8 cellular contexts compared by ENCODE assay signal in the genomic region with DNA sequence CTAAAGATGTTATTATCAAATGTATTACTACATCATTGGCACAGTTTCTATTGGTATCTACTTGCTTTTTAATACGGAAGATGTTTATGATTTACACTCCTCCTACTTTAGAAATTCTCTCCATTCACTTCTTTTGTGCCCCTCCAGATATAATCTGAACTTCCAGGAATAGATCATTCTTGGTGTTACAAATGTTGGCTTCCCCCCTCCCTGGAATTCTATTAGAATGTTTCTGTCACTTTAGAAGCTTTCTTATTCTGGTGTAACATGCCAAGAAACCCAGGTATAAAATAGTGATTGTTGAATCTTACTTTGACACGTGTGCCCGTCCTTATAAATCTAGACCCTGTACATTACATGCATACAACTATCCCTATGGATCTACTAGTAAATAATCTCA. TPM values are rescaled to one million over a fixed set of nuclear protein-coding genes. Genes with fewer than 3 reads are reported as not detected.
DNase-seq lines count a peak whose midpoint lies in the region; ATAC-seq and TF ChIP-seq lines count a peak whose summit lies in the region.

No MANE protein-coding gene starts in this region.

- no peaks in the 10 kb centered on the region for H3K9me2 ChIP-seq in Loucy (replicated peaks; ENCODE audit: low read depth, low read length)

- CTCF ChIA-PET in CD4-positive, alpha-beta memory T cell (lab: Charles Lee; ENCODE audit: partially characterized antibody), result no interaction called here

- peaks cover 19 to 25% (median 21%) of the 10 kb centered on the region in 4 donors for H3K4me1 Mint-ChIP-seq in CD4-positive, alpha-beta memory T cell
- H3K4me1 Mint-ChIP-seq in dendritic cell treated with granulocyte-macrophage colony-stimulating factor and Interleukin-4, amounts not matched to agents 40 ng/mL and 50 ng/mL, for 4 days (ENCODE audit: low read depth), result peaks cover 16% of the 10 kb centered on the region
- H3K4me1 Mint-ChIP-seq in neural progenitor cell, result peaks cover 19% of the 10 kb centered on the region

- H3K9me3 ChIP-seq in CD4-positive, alpha-beta memory T cell (ENCODE audit: control insufficient read depth in 1 of 2, low read length in 2 of 2), result no peaks in the 10 kb centered on the region
- H3K9me3 ChIP-seq in Loucy (ENCODE audit: insufficient read depth, low read depth, low read length), result no peaks in the 10 kb centered on the region
- H3K9me3 ChIP-seq in neural progenitor cell (ENCODE audit: low read depth), result no peaks in the 10 kb centered on the region
- no peaks in the 10 kb centered on the region for H3K9me3 ChIP-seq in adrenal gland (replicated peaks in 1 of 3)

- ATAC-seq in GM19035 (IDR thresholded peaks at IDR 0.05; ENCODE audit: unreplicated experiment) (no peak), GM19452 (IDR thresholded peaks at IDR 0.05; ENCODE audit: unreplicated experiment) (no peak)

- peak overlapping the region; percentile 66 for H3K9ac ChIP-seq in Loucy (ENCODE audit: low read depth, low read length, poor library complexity, severe bottlenecking)
- H3K9ac ChIP-seq in neural progenitor cell, result peak overlapping the region; percentile 39

- H3K27me3 Mint-ChIP-seq in CD4-positive, alpha-beta memory T cell, result no peaks in the 10 kb centered on the region
- peaks cover 12% of the 10 kb centered on the region for H3K27me3 Mint-ChIP-seq in dendritic cell treated with granulocyte-macrophage colony-stimulating factor and Interleukin-4, amounts not matched to agents 40 ng/mL and 50 ng/mL, for 4 days
- H3K27me3 Mint-ChIP-seq in neural progenitor cell (ENCODE audit: insufficient read depth, low read depth), result peaks cover 2% of the 10 kb centered on the region

- peaks cover 3 to 21% of the 10 kb centered on the region in 2 donors for H3K36me3 Mint-ChIP-seq in CD4-positive, alpha-beta memory T cell
- peaks cover 19% of the 10 kb centered on the region for H3K36me3 Mint-ChIP-seq in dendritic cell treated with granulocyte-macrophage colony-stimulating factor and Interleukin-4, amounts not matched to agents 40 ng/mL and 50 ng/mL, for 4 days (ENCODE audit: low read depth)
- peaks cover 5% of the 10 kb centered on the region for H3K36me3 Mint-ChIP-seq in neural progenitor cell

- H3K4me1 ChIP-seq in CD4-positive, alpha-beta memory T cell (ENCODE audit: insufficient read depth, low read length), result peaks cover 30% of the 10 kb centered on the region
- H3K4me1 ChIP-seq in Loucy (ENCODE audit: insufficient read depth, low read length, poor library complexity, severe bottlenecking), result peaks cover 30% of the 10 kb centered on the region
- peaks cover 19% of the 10 kb centered on the region for H3K4me1 ChIP-seq in neural progenitor cell
- H3K4me1 ChIP-seq in adrenal gland (replicated peaks in 1 of 2), result peaks cover 8 to 29% of the 10 kb centered on the region in 2 donors

- H3K4me3 Mint-ChIP-seq in CD4-positive, alpha-beta memory T cell, result peak overlapping the region; percentile 66 to 99 (median 98)
- peak overlapping the region; percentile 92 for H3K4me3 Mint-ChIP-seq in dendritic cell treated with granulocyte-macrophage colony-stimulating factor and Interleukin-4, amounts not matched to agents 40 ng/mL and 50 ng/mL, for 4 days
- H3K4me3 Mint-ChIP-seq in neural progenitor cell, result peak overlapping the region; percentile 99

- TF ChIP-seq CTCF in Loucy (conservative IDR thresholded peaks at IDR 0.05; ENCODE audit: low read length) (no peak), neural progenitor cell (IDR thresholded peaks at IDR 0.05) (no peak), adrenal gland (IDR thresholded peaks at IDR 0.05) (no peak)

- H2AFZ ChIP-seq in Loucy (ENCODE audit: low read length) (peak overlapping the region; percentile 97), neural progenitor cell (replicated peaks) (peak overlapping the region; percentile 84)

- intact Hi-C loops in CD4-positive, alpha-beta memory T cell (cut with micrococcal nuclease), result loop anchor here (2.0 to 5.0 kb wide), 3 partner anchors 176 to 431 kb away; partner anchors contain the start of gene PPP2R5C
- intact Hi-C loops in dendritic cell treated with granulocyte-macrophage colony-stimulating factor and Interleukin-4, amounts not matched to agents 40 ng/mL and 50 ng/mL, for 4 days (cut with micrococcal nuclease), result no loop called here
- intact Hi-C loops in adrenal gland (cut with DNase I), result no loop called here

- peak overlapping the region; percentile 72 for H3K4me2 ChIP-seq in Loucy (ENCODE audit: low read depth, low read length, poor library complexity, severe bottlenecking)
- peak overlapping the region; percentile 75 for H3K4me2 ChIP-seq in neural progenitor cell

- H3K27ac Mint-ChIP-seq in CD4-positive, alpha-beta memory T cell, result peak overlapping the region in 6 of 7 donors; percentile 38 to 97 (median 80)
- peak overlapping the region; percentile 95 for H3K27ac Mint-ChIP-seq in dendritic cell treated with granulocyte-macrophage colony-stimulating factor and Interleukin-4, amounts not matched to agents 40 ng/mL and 50 ng/mL, for 4 days
- H3K27ac Mint-ChIP-seq in neural progenitor cell, result no peak overlapping the region

- H3K9me3 Mint-ChIP-seq in CD4-positive, alpha-beta memory T cell, result no peaks in the 10 kb centered on the region
- H3K9me3 Mint-ChIP-seq in dendritic cell treated with granulocyte-macrophage colony-stimulating factor and Interleukin-4, amounts not matched to agents 40 ng/mL and 50 ng/mL, for 4 days, result no peaks in the 10 kb centered on the region
- H3K9me3 Mint-ChIP-seq in neural progenitor cell, result no peaks in the 10 kb centered on the region

- H3K4me3 ChIP-seq in CD4-positive, alpha-beta memory T cell (ENCODE audit: low read length in 2 of 2), result peak overlapping the region in 1 of 2 donors; percentile 91
- H3K4me3 ChIP-seq in Loucy (ENCODE audit: low read length, poor library complexity, severe bottlenecking) (peak overlapping the region; percentile 96), neural progenitor cell (peak overlapping the region; percentile 91), adrenal gland (peak overlapping the region in 1 of 4 donors; percentile 91)

- H3F3A ChIP-seq in Loucy (ENCODE audit: low read depth) (no peaks in the 10 kb centered on the region), neural progenitor cell (ENCODE audit: low read depth) (peaks cover 8% of the 10 kb centered on the region)

- peak overlapping the region; percentile 92 for H3K27ac ChIP-seq in CD4-positive, alpha-beta memory T cell (ENCODE audit: low read depth, low read length)
- no peak overlapping the region for H3K27ac ChIP-seq in neural progenitor cell
- H3K27ac ChIP-seq in adrenal gland, result no peak overlapping the region

- TF ChIP-seq POLR2A in adrenal gland (IDR thresholded peaks at IDR 0.05), result no peak

- DNase-seq in CD4-positive, alpha-beta memory T cell, result no peak
- DNase-seq in neural progenitor cell (ENCODE audit: low spot score), result no peak
- no peak for DNase-seq in adrenal gland
- DNase-seq in AG20443 (ENCODE audit: low spot score), result no peak

- H4K20me1 ChIP-seq in Loucy (ENCODE audit: insufficient read depth, low read length, poor library complexity, severe bottlenecking) (peaks cover 29% of the 10 kb centered on the region), neural progenitor cell (ENCODE audit: low read depth) (peaks cover 30% of the 10 kb centered on the region)

- no peaks in the 10 kb centered on the region for H3K27me3 ChIP-seq in CD4-positive, alpha-beta memory T cell (ENCODE audit: insufficient read depth, low read length)
- no peaks in the 10 kb centered on the region for H3K27me3 ChIP-seq in Loucy (ENCODE audit: insufficient read depth, low read length, poor library complexity, severe bottlenecking)
- H3K27me3 ChIP-seq in neural progenitor cell, result no peaks in the 10 kb centered on the region
- no peaks in the 10 kb centered on the region for H3K27me3 ChIP-seq in adrenal gland

- POLR2A ChIA-PET in CD4-positive, alpha-beta memory T cell (lab: Charles Lee; ENCODE audit: partially characterized antibody), result no interaction called here

- 16 to 26% (median 18%) methylated on average over 3 of the region's 3 CpGs for WGBS in adrenal gland, 4 donors

- H3K79me2 ChIP-seq in Loucy (ENCODE audit: insufficient read depth, low read length) (peaks cover 42% of the 10 kb centered on the region), neural progenitor cell (ENCODE audit: low read depth) (peaks cover 51% of the 10 kb centered on the region)

- no peaks in the 10 kb centered on the region for H3K36me3 ChIP-seq in CD4-positive, alpha-beta memory T cell (ENCODE audit: insufficient read depth, low read length)
- H3K36me3 ChIP-seq in Loucy (ENCODE audit: insufficient read depth, low read length) (no peaks in the 10 kb centered on the region), neural progenitor cell (no peaks in the 10 kb centered on the region), adrenal gland (replicated peaks in 1 of 2) (no peaks in the 10 kb centered on the region)

RNA-seq across cellular contexts. Expression of gene WDR20, which starts 1.2 kb away (rescaled TPM):
- 10 to 100 TPM; 56.8 to 57.9 TPM for total RNA-seq in CD4-positive, alpha-beta memory T cell
- 10 to 100 TPM; 18.8 to 22.3 TPM for polyA plus RNA-seq in CD4-positive, alpha-beta memory T cell
- total RNA-seq in neural progenitor cell (ENCODE audit: low replicate concordance) (18.2 and 22.4 TPM in 2 replicates), adrenal gland (10 to 100 TPM; 13.1 to 55.9 (median 48.1) TPM)
- polyA plus RNA-seq in adrenal gland, result 10 to 100 TPM; 21.5 to 46.1 (median 26.0) TPM

RNA-seq across cellular contexts. Expression of gene HSP90AA1, which starts 51.7 kb away (rescaled TPM):
- 100 to 1,000 TPM; 275 to 297 TPM for total RNA-seq in CD4-positive, alpha-beta memory T cell
- polyA plus RNA-seq in CD4-positive, alpha-beta memory T cell, result 100 to 1,000 TPM; 191 to 515 TPM
- total RNA-seq in neural progenitor cell (ENCODE audit: low replicate concordance) (656 and 746 TPM in 2 replicates), adrenal gland (100 to 1,000 TPM; 272 to 634 (median 392) TPM)
- polyA plus RNA-seq in adrenal gland, result 1,000 to 10,000 TPM in 1 of 3 donors, 100 to 1,000 TPM in 2; 293 to 1,666 (median 388) TPM
